In genomic region chr12:25595511-25595910, GRCh38 we compare ENCODE assay signal across 13 cellular contexts. TPM values are rescaled to one million over a fixed set of nuclear protein-coding genes. Genes with fewer than 3 reads are reported as not detected.
"Had no signal": no experiment of that assay in that cellular context is flagged by ENCODE, and none has a peak within 500 bp of the region (broad histone marks: within the 10 kb centered on the region; RNA-seq: fewer than 3 reads in every experiment).

No MANE protein-coding gene starts in this region.

RNA-seq across cellular contexts. Expression of gene LMNTD1, which starts 42.4 kb away (rescaled TPM):
- total RNA-seq: activated CD4-positive, alpha-beta memory T cell treated with anti-CD3 and anti-CD28 coated beads for 36 hours; chondrocyte; endothelial cell of umbilical vein; kidney; left colon; liver; mucosa of gallbladder; psoas muscle; stomach; vagina had no signal
- polyA plus RNA-seq: endothelial cell of umbilical vein, esophagus, liver, psoas muscle, sigmoid colon, small intestine, stomach had no signal
